19 cellular contexts compared by ENCODE assay signal in genomic region chr2:60832621-60833020, GRCh38.
"Had no signal": no experiment of that assay in that cellular context is flagged by ENCODE, and none has a peak within 500 bp of the region (broad histone marks: within the 10 kb centered on the region; RNA-seq: fewer than 3 reads in every experiment).

No MANE protein-coding gene starts in this region.

- H3K4me3 Mint-ChIP-seq: natural killer cell treated with Interleukin-12 subunit alpha and Interleukin-12 subunit beta and Interleukin-15 and Interleukin-18, amount 100 ng/mL, for 72 hours; T-cell had no signal

- DNase-seq: activated CD4-positive, alpha-beta T cell treated with anti-CD3 and anti-CD28 coated beads for 48 hours; activated naive CD4-positive, alpha-beta T cell; cerebellar nuclear complex; effector memory CD4-positive, alpha-beta T cell; foreskin fibroblast; glutamatergic neuron; hypothalamus; kidney; left lung; mesendoderm; SK-N-SH; stimulated activated CD4-positive, alpha-beta T cell treated with anti-CD3 and anti-CD28 coated beads, Interleukin-12 subunit alpha, Interleukin-12 subunit beta, amount 100 ng/mL, for 4 hours; stimulated activated CD4-positive, alpha-beta T cell treated with anti-CD3 and anti-CD28 coated beads, Interleukin-2, amount 100 ng/mL, for 24 hours; stimulated activated naive CD4-positive, alpha-beta T cell; T-cell; trophoblast cell had no signal

- ATAC-seq: left lung, T-cell had no signal

- H3K27ac ChIP-seq: breast epithelium, left lung, suprapubic skin had no signal

- H3K27me3 ChIP-seq: breast epithelium, left lung, suprapubic skin had no signal

- H3K4me2 ChIP-seq: SK-N-SH had no signal

- H3K4me3 ChIP-seq: breast epithelium, left lung, suprapubic skin had no signal

- H3K36me3 Mint-ChIP-seq: natural killer cell treated with Interleukin-12 subunit alpha and Interleukin-12 subunit beta and Interleukin-15 and Interleukin-18, amount 100 ng/mL, for 72 hours; T-cell had no signal

- H3K4me1 ChIP-seq: breast epithelium, suprapubic skin had no signal

- H3K9ac ChIP-seq: SK-N-SH had no signal

- H3K9me3 ChIP-seq: breast epithelium, left lung, SK-N-SH, suprapubic skin had no signal

- H3K9me3 Mint-ChIP-seq: natural killer cell treated with Interleukin-12 subunit alpha and Interleukin-12 subunit beta and Interleukin-15 and Interleukin-18, amount 100 ng/mL, for 72 hours; T-cell had no signal

- H3K36me3 ChIP-seq: breast epithelium, left lung, suprapubic skin had no signal

- H3K27ac Mint-ChIP-seq: natural killer cell treated with Interleukin-12 subunit alpha and Interleukin-12 subunit beta and Interleukin-15 and Interleukin-18, amount 100 ng/mL, for 72 hours; T-cell had no signal
